In genomic region chr1:235650341-235651169, GRCh38 we compare ENCODE assay signal across 8 cellular contexts.
A peak's percentile ranks its signal among the peaks of the same experiment; 100 is the strongest.
DNase-seq lines count a peak whose midpoint lies in the region; ATAC-seq and TF ChIP-seq lines count a peak whose summit lies in the region.

No MANE protein-coding gene starts in this region.

- ATAC-seq in stimulated activated naive B cell treated with anti-CD40 and anti-IgM and Interleukin-4, amounts not matched to agents 10 μg/mL and 1 μg/mL and 100 μg/mL, for 72 hours (replicated peaks) = peak; percentile 28 to 31
- ATAC-seq in GM18520 (IDR thresholded peaks at IDR 0.05; ENCODE audit: unreplicated experiment) (no peak), GM19351 (IDR thresholded peaks at IDR 0.05; ENCODE audit: unreplicated experiment) (no peak)

- H3K36me3 Mint-ChIP-seq in activated naive CD8-positive, alpha-beta T cell = peaks cover 9% of the 10 kb centered on the region
- H3K36me3 Mint-ChIP-seq in stimulated activated naive B cell treated with anti-CD40 and anti-IgM and Interleukin-4, amounts not matched to agents 10 μg/mL and 1 μg/mL and 100 μg/mL, for 72 hours = peaks cover 0 to 4% of the 10 kb centered on the region in 2 donors

- H3K4me3 ChIP-seq in AG09309 (ENCODE audit: control insufficient read depth, low read depth, low read length) (peak overlapping the region; percentile 24), HFF-Myc (replicated peaks; ENCODE audit: low read depth, low read length) (peak overlapping the region; percentile 33)

- TF ChIP-seq CTCF in AG09309 (IDR thresholded peaks at IDR 0.05; ENCODE audit: control insufficient read depth, insufficient read depth, low read depth, low read length, missing control alignments) (no peak), HFF-Myc (IDR thresholded peaks at IDR 0.05; ENCODE audit: low read depth, low read length, missing control alignments) (no peak)

- H3K4me1 Mint-ChIP-seq in activated naive CD8-positive, alpha-beta T cell (ENCODE audit: low read depth) = peaks cover 14% of the 10 kb centered on the region
- H3K4me1 Mint-ChIP-seq in stimulated activated naive B cell treated with anti-CD40 and anti-IgM and Interleukin-4, amounts not matched to agents 10 μg/mL and 1 μg/mL and 100 μg/mL, for 72 hours = peaks cover 9 to 19% of the 10 kb centered on the region in 2 donors

- peaks cover 10% of the 10 kb centered on the region for H3K9me3 Mint-ChIP-seq in activated naive CD8-positive, alpha-beta T cell (ENCODE audit: low read depth)
- peaks cover 3 to 4% of the 10 kb centered on the region in 2 donors for H3K9me3 Mint-ChIP-seq in stimulated activated naive B cell treated with anti-CD40 and anti-IgM and Interleukin-4, amounts not matched to agents 10 μg/mL and 1 μg/mL and 100 μg/mL, for 72 hours

- DNase-seq in AG09309 (ENCODE audit: low read depth) (no peak), HFF-Myc (ENCODE audit: extremely low read depth, low read depth) (no peak), iPS-NIHi7 (ENCODE audit: extremely low spot score) (peak; percentile 75), NCI-H1436 treated with DMSO at 0.1 percent for 48 hours (lab: John Stamatoyannopoulos, UW) (no peak)
- no peak for DNase-seq in stimulated activated naive B cell treated with anti-CD40 and anti-IgM and Interleukin-4, amounts not matched to agents 10 μg/mL and 1 μg/mL and 100 μg/mL, for 72 hours

- no peak overlapping the region for H3K27ac Mint-ChIP-seq in activated naive CD8-positive, alpha-beta T cell
- no peak overlapping the region for H3K27ac Mint-ChIP-seq in stimulated activated naive B cell treated with anti-CD40 and anti-IgM and Interleukin-4, amounts not matched to agents 10 μg/mL and 1 μg/mL and 100 μg/mL, for 72 hours

- H3K4me3 Mint-ChIP-seq in activated naive CD8-positive, alpha-beta T cell = peak overlapping the region; percentile 84
- H3K4me3 Mint-ChIP-seq in stimulated activated naive B cell treated with anti-CD40 and anti-IgM and Interleukin-4, amounts not matched to agents 10 μg/mL and 1 μg/mL and 100 μg/mL, for 72 hours = peak overlapping the region; percentile 21 to 50

- peaks cover 36% of the 10 kb centered on the region for H3K27me3 Mint-ChIP-seq in activated naive CD8-positive, alpha-beta T cell
- peaks cover 63 to 65% of the 10 kb centered on the region in 2 donors for H3K27me3 Mint-ChIP-seq in stimulated activated naive B cell treated with anti-CD40 and anti-IgM and Interleukin-4, amounts not matched to agents 10 μg/mL and 1 μg/mL and 100 μg/mL, for 72 hours

Comparison
In these comparisons a context has a peak if more than half of its experiments do, and no peak if none do; other contexts are left out.
1. ATAC-seq: peak in stimulated activated naive B cell treated with anti-CD40 and anti-IgM and Interleukin-4, amounts not matched to agents 10 μg/mL and 1 μg/mL and 100 μg/mL, for 72 hours (2 of 2); none in GM18520 (single experiment) and GM19351 (single experiment).